Comparison of ENCODE assay signal across 1 cellular context in genomic region chr2:108370080-108370479, GRCh38.
TF ChIP-seq lines count a peak whose summit lies in the region.

No MANE protein-coding gene starts in this region.

TF ChIP-seq in HepG2, 621 proteins besides CTCF, POLR2A, EP300 and RAD21 (continued from another document):
- TF ChIP-seq, protein P1, sequence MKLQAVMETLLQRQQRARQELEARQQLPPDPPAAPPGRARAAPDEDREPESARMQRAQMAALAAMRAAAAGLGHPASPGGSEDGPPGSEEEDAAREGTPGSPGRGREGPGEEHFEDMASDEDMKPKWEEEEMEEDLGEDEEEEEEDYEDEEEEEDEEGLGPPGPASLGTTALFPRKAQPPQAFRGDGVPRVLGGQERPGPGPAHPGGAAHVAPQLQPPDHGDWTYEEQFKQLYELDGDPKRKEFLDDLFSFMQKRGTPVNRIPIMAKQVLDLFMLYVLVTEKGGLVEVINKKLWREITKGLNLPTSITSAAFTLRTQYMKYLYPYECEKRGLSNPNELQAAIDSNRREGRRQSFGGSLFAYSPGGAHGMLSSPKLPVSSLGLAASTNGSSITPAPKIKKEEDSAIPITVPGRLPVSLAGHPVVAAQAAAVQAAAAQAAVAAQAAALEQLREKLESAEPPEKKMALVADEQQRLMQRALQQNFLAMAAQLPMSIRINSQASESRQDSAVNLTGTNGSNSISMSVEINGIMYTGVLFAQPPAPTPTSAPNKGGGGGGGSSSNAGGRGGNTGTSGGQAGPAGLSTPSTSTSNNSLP (IDR thresholded peaks at IDR 0.05; ENCODE audit: low read depth, low read length): peak; percentile 77
- TF ChIP-seq, protein P2, sequence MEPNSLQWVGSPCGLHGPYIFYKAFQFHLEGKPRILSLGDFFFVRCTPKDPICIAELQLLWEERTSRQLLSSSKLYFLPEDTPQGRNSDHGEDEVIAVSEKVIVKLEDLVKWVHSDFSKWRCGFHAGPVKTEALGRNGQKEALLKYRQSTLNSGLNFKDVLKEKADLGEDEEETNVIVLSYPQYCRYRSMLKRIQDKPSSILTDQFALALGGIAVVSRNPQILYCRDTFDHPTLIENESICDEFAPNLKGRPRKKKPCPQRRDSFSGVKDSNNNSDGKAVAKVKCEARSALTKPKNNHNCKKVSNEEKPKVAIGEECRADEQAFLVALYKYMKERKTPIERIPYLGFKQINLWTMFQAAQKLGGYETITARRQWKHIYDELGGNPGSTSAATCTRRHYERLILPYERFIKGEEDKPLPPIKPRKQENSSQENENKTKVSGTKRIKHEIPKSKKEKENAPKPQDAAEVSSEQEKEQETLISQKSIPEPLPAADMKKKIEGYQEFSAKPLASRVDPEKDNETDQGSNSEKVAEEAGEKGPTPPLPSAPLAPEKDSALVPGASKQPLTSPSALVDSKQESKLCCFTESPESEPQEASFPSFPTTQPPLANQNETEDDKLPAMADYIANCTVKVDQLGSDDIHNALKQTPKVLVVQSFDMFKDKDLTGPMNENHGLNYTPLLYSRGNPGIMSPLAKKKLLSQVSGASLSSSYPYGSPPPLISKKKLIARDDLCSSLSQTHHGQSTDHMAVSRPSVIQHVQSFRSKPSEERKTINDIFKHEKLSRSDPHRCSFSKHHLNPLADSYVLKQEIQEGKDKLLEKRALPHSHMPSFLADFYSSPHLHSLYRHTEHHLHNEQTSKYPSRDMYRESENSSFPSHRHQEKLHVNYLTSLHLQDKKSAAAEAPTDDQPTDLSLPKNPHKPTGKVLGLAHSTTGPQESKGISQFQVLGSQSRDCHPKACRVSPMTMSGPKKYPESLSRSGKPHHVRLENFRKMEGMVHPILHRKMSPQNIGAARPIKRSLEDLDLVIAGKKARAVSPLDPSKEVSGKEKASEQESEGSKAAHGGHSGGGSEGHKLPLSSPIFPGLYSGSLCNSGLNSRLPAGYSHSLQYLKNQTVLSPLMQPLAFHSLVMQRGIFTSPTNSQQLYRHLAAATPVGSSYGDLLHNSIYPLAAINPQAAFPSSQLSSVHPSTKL (CRISPR knock-in tag; IDR thresholded peaks at IDR 0.05): peak; percentile 84
- TF ChIP-seq SMARCE1 (IDR thresholded peaks at IDR 0.05; ENCODE audit: borderline replicate concordance) (peak; percentile 89; the same call in 1 of the 2 replicates), HMG20A (CRISPR knock-in tag; IDR thresholded peaks at IDR 0.05; ENCODE audit: borderline replicate concordance) (peak; percentile 72; the same call in 1 of the 2 replicates), FOXA1 (IDR thresholded peaks at IDR 0.05) (peak; percentile 73), FOXA1 (CRISPR knock-in tag; IDR thresholded peaks at IDR 0.05) (0 out of 2 replicates have a peak, but pooled peaks have one; percentile 29), NFIC (IDR thresholded peaks at IDR 0.05; ENCODE audit: low read length) (peak; percentile 77; the same call in 1 of the 2 replicates), TCF7 (IDR thresholded peaks at IDR 0.05; ENCODE audit: low read depth) (peak; percentile 39; the same call in 1 of the 2 replicates), SAP130 (CRISPR knock-in tag; IDR thresholded peaks at IDR 0.05; ENCODE audit: low read depth) (peak; percentile 39), RXRB (CRISPR knock-in tag; IDR thresholded peaks at IDR 0.05; ENCODE audit: borderline replicate concordance) (peak; percentile 25; the same call in 1 of the 2 replicates), KDM6A (CRISPR knock-in tag; IDR thresholded peaks at IDR 0.05; ENCODE audit: low read depth) (0 out of 2 replicates have a peak, but pooled peaks have one; percentile 31), FOXP1 (IDR thresholded peaks at IDR 0.05) (no peak), FOXP1 (CRISPR knock-in tag; IDR thresholded peaks at IDR 0.05) (peak; percentile 38; the same call in 1 of the 2 replicates), GATAD2A (CRISPR knock-in tag; IDR thresholded peaks at IDR 0.05) (peak; percentile 54; the same call in 1 of the 2 replicates), FOXA3 (CRISPR knock-in tag; IDR thresholded peaks at IDR 0.05) (peak; percentile 80), RARA (CRISPR knock-in tag; IDR thresholded peaks at IDR 0.05) (peak; percentile 34; the same call in 1 of the 2 replicates), FOSL1 (CRISPR knock-in tag; IDR thresholded peaks at IDR 0.05; ENCODE audit: borderline replicate concordance) (peak; percentile 63; the same call in 1 of the 2 replicates), SMARCC2 (IDR thresholded peaks at IDR 0.05) (peak; percentile 49; the same call in 1 of the 2 replicates), ARNT2 (CRISPR knock-in tag; IDR thresholded peaks at IDR 0.05; ENCODE audit: low read depth) (no peak)
- TF ChIP-seq, protein P3, sequence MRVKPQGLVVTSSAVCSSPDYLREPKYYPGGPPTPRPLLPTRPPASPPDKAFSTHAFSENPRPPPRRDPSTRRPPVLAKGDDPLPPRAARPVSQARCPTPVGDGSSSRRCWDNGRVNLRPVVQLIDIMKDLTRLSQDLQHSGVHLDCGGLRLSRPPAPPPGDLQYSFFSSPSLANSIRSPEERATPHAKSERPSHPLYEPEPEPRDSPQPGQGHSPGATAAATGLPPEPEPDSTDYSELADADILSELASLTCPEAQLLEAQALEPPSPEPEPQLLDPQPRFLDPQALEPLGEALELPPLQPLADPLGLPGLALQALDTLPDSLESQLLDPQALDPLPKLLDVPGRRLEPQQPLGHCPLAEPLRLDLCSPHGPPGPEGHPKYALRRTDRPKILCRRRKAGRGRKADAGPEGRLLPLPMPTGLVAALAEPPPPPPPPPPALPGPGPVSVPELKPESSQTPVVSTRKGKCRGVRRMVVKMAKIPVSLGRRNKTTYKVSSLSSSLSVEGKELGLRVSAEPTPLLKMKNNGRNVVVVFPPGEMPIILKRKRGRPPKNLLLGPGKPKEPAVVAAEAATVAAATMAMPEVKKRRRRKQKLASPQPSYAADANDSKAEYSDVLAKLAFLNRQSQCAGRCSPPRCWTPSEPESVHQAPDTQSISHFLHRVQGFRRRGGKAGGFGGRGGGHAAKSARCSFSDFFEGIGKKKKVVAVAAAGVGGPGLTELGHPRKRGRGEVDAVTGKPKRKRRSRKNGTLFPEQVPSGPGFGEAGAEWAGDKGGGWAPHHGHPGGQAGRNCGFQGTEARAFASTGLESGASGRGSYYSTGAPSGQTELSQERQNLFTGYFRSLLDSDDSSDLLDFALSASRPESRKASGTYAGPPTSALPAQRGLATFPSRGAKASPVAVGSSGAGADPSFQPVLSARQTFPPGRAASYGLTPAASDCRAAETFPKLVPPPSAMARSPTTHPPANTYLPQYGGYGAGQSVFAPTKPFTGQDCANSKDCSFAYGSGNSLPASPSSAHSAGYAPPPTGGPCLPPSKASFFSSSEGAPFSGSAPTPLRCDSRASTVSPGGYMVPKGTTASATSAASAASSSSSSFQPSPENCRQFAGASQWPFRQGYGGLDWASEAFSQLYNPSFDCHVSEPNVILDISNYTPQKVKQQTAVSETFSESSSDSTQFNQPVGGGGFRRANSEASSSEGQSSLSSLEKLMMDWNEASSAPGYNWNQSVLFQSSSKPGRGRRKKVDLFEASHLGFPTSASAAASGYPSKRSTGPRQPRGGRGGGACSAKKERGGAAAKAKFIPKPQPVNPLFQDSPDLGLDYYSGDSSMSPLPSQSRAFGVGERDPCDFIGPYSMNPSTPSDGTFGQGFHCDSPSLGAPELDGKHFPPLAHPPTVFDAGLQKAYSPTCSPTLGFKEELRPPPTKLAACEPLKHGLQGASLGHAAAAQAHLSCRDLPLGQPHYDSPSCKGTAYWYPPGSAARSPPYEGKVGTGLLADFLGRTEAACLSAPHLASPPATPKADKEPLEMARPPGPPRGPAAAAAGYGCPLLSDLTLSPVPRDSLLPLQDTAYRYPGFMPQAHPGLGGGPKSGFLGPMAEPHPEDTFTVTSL (CRISPR knock-in tag; IDR thresholded peaks at IDR 0.05; ENCODE audit: borderline replicate concordance): peak; percentile 56; the same call in 1 of the 2 replicates
